8 cellular contexts compared by ENCODE assay signal in genomic region chr15:48861813-48862431, GRCh38. TPM values are rescaled to one million over a fixed set of nuclear protein-coding genes. Genes with fewer than 3 reads are reported as not detected.
DNase-seq lines count a peak whose midpoint lies in the region; ATAC-seq and TF ChIP-seq lines count a peak whose summit lies in the region.

No MANE protein-coding gene starts in this region.

- peak; percentile 58 for ATAC-seq in activated naive CD8-positive, alpha-beta T cell treated with anti-CD3 and anti-CD28 coated beads, Interleukin-2, amount 50 U/mL, for 24 hours
- ATAC-seq in heart right ventricle, result peak in 7 of 8 donors; percentile 51 to 80 (median 67)

- H3K27me3 Mint-ChIP-seq in activated naive CD8-positive, alpha-beta T cell treated with anti-CD3 and anti-CD28 coated beads, Interleukin-2, amount 50 U/mL, for 24 hours, result peaks cover 3% of the 10 kb centered on the region

- H3K79me2 ChIP-seq in OCI-LY1 (ENCODE audit: insufficient read depth, low read length), result no peaks in the 10 kb centered on the region

- TF ChIP-seq POLR2A in sigmoid colon (IDR thresholded peaks at IDR 0.05), result no peak

- 3 to 15% methylated on average over 1 of the region's 1 CpG for WGBS in heart right ventricle, 2 donors
- 1 to 6% methylated on average over 1 of the region's 1 CpG for WGBS in sigmoid colon, 2 donors

- TF ChIP-seq CTCF in GM12872 (IDR thresholded peaks at IDR 0.05; ENCODE audit: insufficient read depth, low read depth, low read length) (peak; percentile 63), OCI-LY1 (IDR thresholded peaks at IDR 0.05; ENCODE audit: low read length) (peak; percentile 84), heart right ventricle (IDR thresholded peaks at IDR 0.05) (peak; percentile 84 to 95 (median 90)), sigmoid colon (IDR thresholded peaks at IDR 0.05) (peak; percentile 52 to 84 (median 76))

- no peak overlapping the region for H3K27ac Mint-ChIP-seq in activated naive CD8-positive, alpha-beta T cell treated with anti-CD3 and anti-CD28 coated beads, Interleukin-2, amount 50 U/mL, for 24 hours

- TF ChIP-seq EP300 in sigmoid colon (IDR thresholded peaks at IDR 0.05), result no peak

- H3K27me3 ChIP-seq in OCI-LY1 (ENCODE audit: insufficient read depth, low read length) (no peaks in the 10 kb centered on the region), heart right ventricle (no peaks in the 10 kb centered on the region), sigmoid colon (no peaks in the 10 kb centered on the region)

- H3K4me1 Mint-ChIP-seq in activated naive CD8-positive, alpha-beta T cell treated with anti-CD3 and anti-CD28 coated beads, Interleukin-2, amount 50 U/mL, for 24 hours, result peaks cover 18% of the 10 kb centered on the region

- DNase-seq in AG08395 (ENCODE audit: low spot score), result peak; percentile 62
- DNase-seq in HT1080 (ENCODE audit: low read depth), result peak; percentile 38
- DNase-seq in activated naive CD8-positive, alpha-beta T cell treated with anti-CD3 and anti-CD28 coated beads, Interleukin-2, amount 50 U/mL, for 24 hours, result peak; percentile 32
- peak in 1 of 2 donors; percentile 33 for DNase-seq in heart right ventricle
- no peak for DNase-seq in sigmoid colon
- DNase-seq in 8988T, result no peak

- no peaks in the 10 kb centered on the region for H3K36me3 Mint-ChIP-seq in activated naive CD8-positive, alpha-beta T cell treated with anti-CD3 and anti-CD28 coated beads, Interleukin-2, amount 50 U/mL, for 24 hours (ENCODE audit: low read depth)

- H2AFZ ChIP-seq in OCI-LY1 (ENCODE audit: low read length), result no peak overlapping the region

- no peaks in the 10 kb centered on the region for H3K4me1 ChIP-seq in OCI-LY1 (ENCODE audit: insufficient read depth, low read length, severe bottlenecking)
- H3K4me1 ChIP-seq in heart right ventricle, result peaks cover 0 to 5% (median 0%) of the 10 kb centered on the region in 9 donors
- peaks cover 0 to 18% (median 7%) of the 10 kb centered on the region in 4 donors for H3K4me1 ChIP-seq in sigmoid colon

- H3K9ac ChIP-seq in OCI-LY1 (ENCODE audit: low read length), result no peak overlapping the region

- H3K9me3 Mint-ChIP-seq in activated naive CD8-positive, alpha-beta T cell treated with anti-CD3 and anti-CD28 coated beads, Interleukin-2, amount 50 U/mL, for 24 hours, result no peaks in the 10 kb centered on the region

- H3K9me2 ChIP-seq in OCI-LY1 (ENCODE audit: low read depth, low read length), result no peaks in the 10 kb centered on the region

- no peaks in the 10 kb centered on the region for H3F3A ChIP-seq in OCI-LY1 (ENCODE audit: insufficient read depth, low read length)

- H3K4me3 ChIP-seq in OCI-LY1 (ENCODE audit: low read depth, low read length, poor library complexity, severe bottlenecking) (no peak overlapping the region), heart right ventricle (no peak overlapping the region), sigmoid colon (no peak overlapping the region)

- H3K9me3 ChIP-seq in OCI-LY1 (ENCODE audit: low read length) (no peaks in the 10 kb centered on the region), heart right ventricle (no peaks in the 10 kb centered on the region), sigmoid colon (no peaks in the 10 kb centered on the region)

- intact Hi-C loops in heart right ventricle (cut with DNase I) (loop anchor here (2.0 to 10.0 kb wide), 10 partner anchors 283 to 1285 kb away; partner anchors contain the start of gene FGF7 (in 6 of the 10)), sigmoid colon (cut with DNase I) (loop anchor here (2.0 to 5.0 kb wide), 5 partner anchors 100 to 1283 kb away; partner anchors contain the start of genes FGF7, SECISBP2L and SHC4)

- H3K4me3 Mint-ChIP-seq in activated naive CD8-positive, alpha-beta T cell treated with anti-CD3 and anti-CD28 coated beads, Interleukin-2, amount 50 U/mL, for 24 hours, result no peak overlapping the region

- no peak overlapping the region for H3K4me2 ChIP-seq in OCI-LY1 (ENCODE audit: low read length)

- no peaks in the 10 kb centered on the region for H4K20me1 ChIP-seq in OCI-LY1 (ENCODE audit: insufficient read depth, low read length)

- H3K36me3 ChIP-seq in OCI-LY1 (ENCODE audit: insufficient read depth, low read length), result no peaks in the 10 kb centered on the region
- no peaks in the 10 kb centered on the region for H3K36me3 ChIP-seq in heart right ventricle
- H3K36me3 ChIP-seq in sigmoid colon, result no peaks in the 10 kb centered on the region

- H3K27ac ChIP-seq in OCI-LY1 (ENCODE audit: low read depth, low read length, poor library complexity, severe bottlenecking) (no peak overlapping the region), heart right ventricle (no peak overlapping the region), sigmoid colon (no peak overlapping the region)

RNA-seq across cellular contexts. Expression of gene EID1, which starts 16.0 kb away (rescaled TPM):
- 144 and 193 TPM in 2 replicates for total RNA-seq in HT1080 (2014; rRNA removed; shearing (Covaris generic))
- 175 and 191 TPM in 2 replicates for polyA plus RNA-seq in HT1080 (2015; cell fraction: cytosol; rRNA removed)
- 98.0 and 103 TPM in 2 replicates for polyA plus RNA-seq in HT1080 (2015; cell fraction: nucleus; rRNA removed)
- total RNA-seq in heart right ventricle, result 100 to 1,000 TPM; 174 to 255 (median 225) TPM
- 100 to 1,000 TPM; 129 to 172 TPM for polyA plus RNA-seq in heart right ventricle
- total RNA-seq in sigmoid colon, result 100 to 1,000 TPM; 291 to 343 (median 332) TPM
- polyA plus RNA-seq in sigmoid colon, result 100 to 1,000 TPM in 1 of 3 donors, 10 to 100 TPM in 2; 88.7 to 130 (median 94.1) TPM

RNA-seq across cellular contexts. Expression of gene CEP152, which starts 51.1 kb away (rescaled TPM):
- total RNA-seq in HT1080 (2014; rRNA removed; shearing (Covaris generic)), result 6.3 and 14.5 TPM in 2 replicates
- 4.5 and 5.3 TPM in 2 replicates for polyA plus RNA-seq in HT1080 (2015; cell fraction: cytosol; rRNA removed)
- polyA plus RNA-seq in HT1080 (2015; cell fraction: nucleus; rRNA removed), result 23.0 and 28.2 TPM in 2 replicates
- total RNA-seq in heart right ventricle (1 to 10 TPM in 5 of 10 donors, under 1 TPM in 5; 0.51 to 1.8 (median 1.1) TPM), sigmoid colon (1 to 10 TPM; 3.1 to 5.1 (median 3.7) TPM)
- polyA plus RNA-seq in heart right ventricle (1 to 10 TPM in 1 of 2 donors, under 1 TPM in 1; 0.87 to 1.3 TPM), sigmoid colon (1 to 10 TPM in 1 of 3 donors, under 1 TPM in 2; 0.46 to 2.5 (median 0.60) TPM)

Comparison
In these comparisons a context has a peak if more than half of its experiments do, and no peak if none do; other contexts are left out.
1. DNase-seq: peak in AG08395 (single experiment), HT1080 (single experiment) and activated naive CD8-positive, alpha-beta T cell treated with anti-CD3 and anti-CD28 coated beads, Interleukin-2, amount 50 U/mL, for 24 hours (single experiment); none in sigmoid colon (single experiment) and 8988T (single experiment).
2. Peak in every context shown above with its lines, with median percentiles within 50 percentile points of each other: CTCF ChIP-seq.